Comparison of ENCODE assay signal across 1 cellular context in the genomic region with DNA sequence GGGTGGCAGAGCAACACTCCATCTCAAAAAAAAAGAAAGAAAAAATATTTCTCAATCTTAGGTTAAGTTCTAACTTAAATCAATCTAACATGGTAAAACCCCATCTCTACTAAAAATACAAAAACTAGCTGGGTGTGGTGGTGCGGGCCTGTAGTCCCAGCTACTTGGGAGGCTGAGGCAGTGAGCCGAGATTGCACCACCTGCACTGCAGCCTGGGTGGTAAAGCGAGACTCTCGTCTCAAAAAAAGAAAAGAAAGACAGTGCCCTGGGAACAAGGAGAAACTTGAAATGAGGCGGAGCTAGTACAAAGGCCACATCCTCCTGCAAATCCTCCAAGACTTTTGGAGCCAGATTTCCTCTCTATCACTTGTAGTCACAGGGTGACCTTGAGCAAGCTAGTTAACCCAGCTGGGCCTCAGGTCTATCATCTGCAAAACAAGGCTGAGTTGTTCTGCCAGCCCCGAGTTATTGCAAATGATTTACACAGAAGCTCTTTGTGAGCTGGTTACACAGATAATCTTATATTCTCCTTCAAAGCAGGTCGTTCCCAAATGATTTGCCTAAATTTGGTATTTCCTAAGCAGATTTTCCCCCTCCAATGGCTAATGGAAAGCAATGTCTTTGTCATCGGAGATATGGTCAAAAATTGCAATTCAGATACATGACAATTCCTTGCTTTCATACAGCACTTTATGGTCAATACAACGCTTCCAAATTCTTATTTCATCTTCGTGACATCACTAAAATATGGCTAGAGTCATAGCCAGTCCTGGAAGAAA.
TF ChIP-seq lines count a peak whose summit lies in the region.

No MANE protein-coding gene starts in this region.

TF ChIP-seq in A549, 52 proteins besides CTCF, POLR2A, EP300 and RAD21:
- no peak for TF ChIP-seq PHF8 (IDR thresholded peaks at IDR 0.05; ENCODE audit: borderline replicate concordance, low read depth)
- no peak for TF ChIP-seq RARB (CRISPR knock-in tag; IDR thresholded peaks at IDR 0.05)
- TF ChIP-seq GATA3 (IDR thresholded peaks at IDR 0.05; ENCODE audit: borderline replicate concordance): no peak
- TF ChIP-seq EHF (CRISPR knock-in tag; IDR thresholded peaks at IDR 0.05): no peak
- TF ChIP-seq REST (IDR thresholded peaks at IDR 0.05): no peak
- TF ChIP-seq, protein P1, sequence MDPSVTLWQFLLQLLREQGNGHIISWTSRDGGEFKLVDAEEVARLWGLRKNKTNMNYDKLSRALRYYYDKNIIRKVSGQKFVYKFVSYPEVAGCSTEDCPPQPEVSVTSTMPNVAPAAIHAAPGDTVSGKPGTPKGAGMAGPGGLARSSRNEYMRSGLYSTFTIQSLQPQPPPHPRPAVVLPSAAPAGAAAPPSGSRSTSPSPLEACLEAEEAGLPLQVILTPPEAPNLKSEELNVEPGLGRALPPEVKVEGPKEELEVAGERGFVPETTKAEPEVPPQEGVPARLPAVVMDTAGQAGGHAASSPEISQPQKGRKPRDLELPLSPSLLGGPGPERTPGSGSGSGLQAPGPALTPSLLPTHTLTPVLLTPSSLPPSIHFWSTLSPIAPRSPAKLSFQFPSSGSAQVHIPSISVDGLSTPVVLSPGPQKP (IDR thresholded peaks at IDR 0.05; ENCODE audit: low read depth, low read length): no peak
- no peak for TF ChIP-seq NPAS2 (CRISPR knock-in tag; IDR thresholded peaks at IDR 0.05; ENCODE audit: borderline replicate concordance)
- TF ChIP-seq CHD2 (IDR thresholded peaks at IDR 0.05; ENCODE audit: low read length, partially characterized antibody): no peak
- no peak for TF ChIP-seq PBX3 (IDR thresholded peaks at IDR 0.05)
- no peak for TF ChIP-seq RCOR1 (IDR thresholded peaks at IDR 0.05; ENCODE audit: low read depth, low read length)
- no peak for TF ChIP-seq KDM5A (IDR thresholded peaks at IDR 0.05)
- TF ChIP-seq RNF2 (IDR thresholded peaks at IDR 0.05; ENCODE audit: borderline replicate concordance, low read depth): no peak
- TF ChIP-seq ZC3H11A (IDR thresholded peaks at IDR 0.05): no peak
- TF ChIP-seq ZNF302 (CRISPR knock-in tag; IDR thresholded peaks at IDR 0.05): no peak
- TF ChIP-seq BHLHE40 (IDR thresholded peaks at IDR 0.05; ENCODE audit: low read depth, low read length): no peak
- no peak for TF ChIP-seq HDAC2 (IDR thresholded peaks at IDR 0.05)
